Comparison of ENCODE assay signal across 15 cellular contexts in genomic region chr3:127721536-127721935, GRCh38.
"Had no signal": no experiment of that assay in that cellular context is flagged by ENCODE, and none has a peak within 500 bp of the region (broad histone marks: within the 10 kb centered on the region; RNA-seq: fewer than 3 reads in every experiment).

No MANE protein-coding gene starts in this region.

- ATAC-seq: esophagus mucosa; SK-N-SH treated with all-trans-retinoic acid at 6 μM for 48 hours; stimulated activated memory B cell treated with anti-CD40 and anti-IgM and Interleukin-4, amounts not matched to agents 10 μg/mL and 1 μg/mL and 100 μg/mL, for 72 hours had no signal

- H3K9me3 ChIP-seq: colonic mucosa, pancreas, tibial nerve had no signal

- H3K4me1 ChIP-seq: colonic mucosa, pancreas had no signal

- H3K36me3 ChIP-seq: colonic mucosa, pancreas had no signal

- H3K27ac ChIP-seq: colonic mucosa, pancreas had no signal

- H3K27me3 ChIP-seq: colonic mucosa, pancreas, tibial nerve had no signal

- DNase-seq: activated CD4-positive, alpha-beta T cell treated with anti-CD3 and anti-CD28 coated beads for 1 hour; activated CD4-positive, alpha-beta T cell treated with anti-CD3 and anti-CD28 coated beads, Interleukin-2, amount 50 U/mL, for 4 hours; activated T-cell treated with anti-CD3 and anti-CD28 coated beads for 4 hours; amniotic stem cell; colonic mucosa; immature natural killer cell; mammary epithelial cell; naive B cell; T-helper 1 cell; T1000 had no signal

- H3K4me3 ChIP-seq: colonic mucosa, pancreas, tibial nerve had no signal
